19 cellular contexts compared by ENCODE assay signal in the genomic region with DNA sequence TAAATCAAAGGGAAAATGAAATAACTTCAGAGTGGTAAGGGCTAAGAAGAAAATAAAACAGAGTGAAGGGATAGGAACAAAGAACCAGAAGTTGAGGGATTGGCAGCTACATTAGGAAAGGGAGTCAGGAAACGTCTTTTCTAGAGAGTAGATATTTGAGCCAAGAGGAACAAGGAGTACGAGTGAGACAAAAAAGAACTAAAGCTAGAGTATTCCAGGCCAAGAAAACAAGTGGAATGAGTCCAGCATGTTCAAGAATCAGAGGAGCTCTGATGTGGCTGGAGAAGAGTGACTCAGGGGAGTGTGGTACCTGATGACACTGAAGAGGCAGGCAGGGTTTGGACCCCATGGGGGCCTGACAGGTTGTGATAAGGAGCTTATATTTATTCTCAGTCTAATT.
DNase-seq lines count a peak whose midpoint lies in the region; ATAC-seq, FAIRE-seq and TF ChIP-seq lines count a peak whose summit lies in the region.
"Had no signal": no experiment of that assay in that cellular context is flagged by ENCODE, and none has a peak within 500 bp of the region (broad histone marks: within the 10 kb centered on the region; RNA-seq: fewer than 3 reads in every experiment).

No MANE protein-coding gene starts in this region.

- no peak for FAIRE-seq in endothelial cell of umbilical vein (lab: Jason Lieb, UNC)
- FAIRE-seq: D721Med, GM12892, GM18507, HTR-8/SVneo had no signal

- H2AK5ac ChIP-seq in IMR-90 (ENCODE audit: low read depth, low read length) (no peak overlapping the region), mesendoderm (ENCODE audit: low read length) (no peak overlapping the region)

- H3K14ac ChIP-seq in IMR-90 (replicated peaks; ENCODE audit: low read depth, low read length) = no peak overlapping the region

- H4K5ac ChIP-seq in IMR-90 (ENCODE audit: low read depth, low read length) = no peak overlapping the region
- no peak overlapping the region for H4K5ac ChIP-seq in mesendoderm (ENCODE audit: low read length)

- H3K4me1 ChIP-seq in IMR-90 (ENCODE audit: control insufficient read depth, insufficient read depth, low read length) = no peaks in the 10 kb centered on the region
- H3K4me1 ChIP-seq in endothelial cell of umbilical vein (ENCODE audit: control insufficient read depth, extremely low read depth, insufficient read depth, low read length) = no peaks in the 10 kb centered on the region
- H3K4me1 ChIP-seq in thoracic aorta (ENCODE audit: control insufficient read depth in 1 of 2, low read depth in 2 of 2) = peaks cover 0 to 5% of the 10 kb centered on the region in 2 donors
- no peaks in the 10 kb centered on the region for H3K4me1 ChIP-seq in suprapubic skin
- no peaks in the 10 kb centered on the region for H3K4me1 ChIP-seq in mesendoderm (ENCODE audit: control insufficient read depth, low read depth, low read length)
- no peaks in the 10 kb centered on the region for H3K4me1 ChIP-seq in PC-9 (replicated peaks; ENCODE audit: insufficient read depth)
- H3K4me1 ChIP-seq: BLaER1 treated with 17β-estradiol and CSF1 and Interleukin-3, amounts not matched to agents 10 nM and 100 nM; Caco-2 had no signal

- 60% methylated on average over 2 of the region's 2 CpGs; no CpG with 5 or more reads in 1 of the 2 experiments for WGBS in IMR-90 (ENCODE audit: extremely low coverage in 2 of 2, insufficient read length in 1 of 2), 2 experiments
- 42% methylated on average over 2 of the region's 2 CpGs for WGBS in suprapubic skin
- no CpG with 5 or more reads among the region's 2 CpGs for WGBS in mesendoderm (ENCODE audit: extremely low coverage, insufficient coverage, low lambda C conversion rate)

- H3K4ac ChIP-seq in IMR-90 (ENCODE audit: low read depth, low read length) = no peak overlapping the region
- H3K4ac ChIP-seq in mesendoderm (ENCODE audit: low read depth, low read length) = no peak overlapping the region

- TF ChIP-seq POLR2A in IMR-90 (IDR thresholded peaks at IDR 0.05; ENCODE audit: low read depth, low read length) = no peak
- no peak for TF ChIP-seq POLR2A in endothelial cell of umbilical vein (IDR thresholded peaks at IDR 0.05; ENCODE audit: low read depth, low read length)
- TF ChIP-seq POLR2A in suprapubic skin (IDR thresholded peaks at IDR 0.05) = no peak

- H3K9ac ChIP-seq in IMR-90 (ENCODE audit: low read depth, low read length) = no peak overlapping the region
- no peak overlapping the region for H3K9ac ChIP-seq in endothelial cell of umbilical vein (replicated peaks; ENCODE audit: extremely low read depth, insufficient read depth, low read length)
- H3K9ac ChIP-seq in mesendoderm (ENCODE audit: low read length) = no peak overlapping the region
- H3K9ac ChIP-seq: BLaER1 treated with 17β-estradiol and CSF1 and Interleukin-3, amounts not matched to agents 10 nM and 100 nM had no signal

- in situ Hi-C loops in IMR-90 (cut with MboI; ENCODE audit: low sequenced_read_pairs) = no loop called here

- H3K23ac ChIP-seq in IMR-90 (ENCODE audit: low read depth, low read length) = no peak overlapping the region
- no peak overlapping the region for H3K23ac ChIP-seq in mesendoderm (ENCODE audit: low read length)

- H2BK20ac ChIP-seq in IMR-90 (ENCODE audit: low read depth, low read length) = no peak overlapping the region

- H2BK120ac ChIP-seq in IMR-90 (ENCODE audit: low read depth, low read length) = no peak overlapping the region
- no peak overlapping the region for H2BK120ac ChIP-seq in mesendoderm (ENCODE audit: low read depth, low read length)

- H2BK5ac ChIP-seq in IMR-90 (ENCODE audit: low read depth, low read length, poor library complexity, severe bottlenecking) = no peak overlapping the region
- no peak overlapping the region for H2BK5ac ChIP-seq in mesendoderm (ENCODE audit: low read length)

- DNase-seq in IMR-90 (no peak), endothelial cell of umbilical vein (ENCODE audit: low read depth, low spot score) (peak; percentile 34), medulla oblongata (ENCODE audit: extremely low spot score) (peak; percentile 64), thoracic aorta (ENCODE audit: low spot score) (no peak), suprapubic skin (ENCODE audit: low spot score in 2 of 2) (no peak), mesendoderm (no peak), NCI-H2227 treated with DMSO at 0.1 percent for 48 hours (lab: John Stamatoyannopoulos, UW) (no peak), PC-9 (no peak)
- DNase-seq: 8988T; Caco-2; CD8-positive, alpha-beta T cell; GDM1; H7 had no signal

- intact Hi-C loops in IMR-90 (cut with micrococcal nuclease) (no loop called here), endothelial cell of umbilical vein (cut with micrococcal nuclease) (no loop called here), PC-9 (cut with micrococcal nuclease; ENCODE audit: unreplicated experiment) (no loop called here)

- H3K27me3 ChIP-seq in IMR-90 (ENCODE audit: control insufficient read depth, insufficient read depth, low read length) (no peaks in the 10 kb centered on the region), endothelial cell of umbilical vein (ENCODE audit: control insufficient read depth in 2 of 2, insufficient read depth in 2 of 2, low read length in 2 of 2) (no peaks in the 10 kb centered on the region), thoracic aorta (replicated peaks; ENCODE audit: insufficient read depth) (no peaks in the 10 kb centered on the region), suprapubic skin (no peaks in the 10 kb centered on the region), mesendoderm (ENCODE audit: insufficient read depth, low read length, poor library complexity) (no peaks in the 10 kb centered on the region), PC-9 (ENCODE audit: insufficient read depth, low read depth) (no peaks in the 10 kb centered on the region)
- H3K27me3 ChIP-seq: BLaER1 treated with 17β-estradiol and CSF1 and Interleukin-3, amounts not matched to agents 10 nM and 100 nM had no signal

- H3K18ac ChIP-seq in IMR-90 (ENCODE audit: low read depth, low read length) (no peak overlapping the region), mesendoderm (ENCODE audit: low read length) (no peak overlapping the region)

- no peak for TF ChIP-seq RAD21 in IMR-90 (IDR thresholded peaks at IDR 0.05; ENCODE audit: low read length)

- TF ChIP-seq CTCF in IMR-90 (conservative IDR thresholded peaks at IDR 0.05; ENCODE audit: low read depth, low read length) (no peak), endothelial cell of umbilical vein (IDR thresholded peaks at IDR 0.05; ENCODE audit: extremely low read depth in 1 of 2, insufficient read depth in 1 of 2, low read depth in 1 of 2, low read length in 2 of 2) (no peak), thoracic aorta (IDR thresholded peaks at IDR 0.05) (no peak), suprapubic skin (IDR thresholded peaks at IDR 0.05) (no peak), PC-9 (conservative IDR thresholded peaks at IDR 0.05) (no peak)

- no peaks in the 10 kb centered on the region for H3K79me1 ChIP-seq in IMR-90 (ENCODE audit: low read depth in 1 of 2, low read length in 2 of 2)
- H3K79me1 ChIP-seq in mesendoderm (ENCODE audit: low read length) = no peaks in the 10 kb centered on the region

- H3K4me2 ChIP-seq in IMR-90 (ENCODE audit: low read depth, low read length) (no peak overlapping the region), endothelial cell of umbilical vein (ENCODE audit: insufficient read depth, low read length) (no peak overlapping the region), mesendoderm (ENCODE audit: low read length) (no peak overlapping the region), PC-9 (no peak overlapping the region)
- H3K4me2 ChIP-seq: BLaER1 treated with 17β-estradiol and CSF1 and Interleukin-3, amounts not matched to agents 10 nM and 100 nM; GM23338 had no signal

- BruUV-seq in IMR-90 (replicated peaks; lab: Mats Ljungman, UMichigan) (no TSS peak), endothelial cell of umbilical vein (replicated peaks; lab: Mats Ljungman, UMichigan) (no TSS peak), PC-9 (replicated peaks; lab: Mats Ljungman, UMichigan) (no TSS peak)

- H2BK15ac ChIP-seq in IMR-90 (ENCODE audit: low read depth, low read length) (no peak overlapping the region), mesendoderm (replicated peaks; ENCODE audit: low read depth) (no peak overlapping the region)

- H4K8ac ChIP-seq in IMR-90 (ENCODE audit: low read depth in 2 of 2, low read length in 2 of 2) = no peak overlapping the region
- H4K8ac ChIP-seq in mesendoderm (ENCODE audit: low read depth, low read length) = no peak overlapping the region

- H3K27ac ChIP-seq in IMR-90 (ENCODE audit: insufficient read depth, low read length) (no peak overlapping the region), endothelial cell of umbilical vein (ENCODE audit: insufficient read depth, low read depth, low read length) (no peak overlapping the region), thoracic aorta (peak overlapping the region in 1 of 2 donors; percentile 34), suprapubic skin (no peak overlapping the region), mesendoderm (ENCODE audit: low read depth, low read length) (no peak overlapping the region), PC-9 (no peak overlapping the region)
- H3K27ac ChIP-seq: BLaER1 treated with 17β-estradiol and CSF1 and Interleukin-3, amounts not matched to agents 10 nM and 100 nM had no signal

- H3K4me3 ChIP-seq in IMR-90 (ENCODE audit: insufficient read depth, low read depth, low read length) (no peak overlapping the region), endothelial cell of umbilical vein (replicated peaks in 1 of 3; ENCODE audit: insufficient read depth in 1 of 3, low read depth in 1 of 3, low read length in 3 of 3) (no peak overlapping the region), thoracic aorta (no peak overlapping the region), suprapubic skin (no peak overlapping the region), mesendoderm (ENCODE audit: low read length) (no peak overlapping the region), PC-9 (no peak overlapping the region)
- H3K4me3 ChIP-seq: BLaER1 treated with 17β-estradiol and CSF1 and Interleukin-3, amounts not matched to agents 10 nM and 100 nM; GM23338 had no signal

- no peaks in the 10 kb centered on the region for H3K36me3 ChIP-seq in IMR-90 (ENCODE audit: control insufficient read depth, insufficient read depth, low read length)
- peaks cover 2 to 6% of the 10 kb centered on the region in 2 experiments for H3K36me3 ChIP-seq in endothelial cell of umbilical vein (ENCODE audit: control insufficient read depth in 2 of 2, extremely low read depth in 1 of 2, insufficient read depth in 2 of 2, low read length in 2 of 2)
- H3K36me3 ChIP-seq in thoracic aorta = no peaks in the 10 kb centered on the region
- H3K36me3 ChIP-seq in suprapubic skin = peaks cover 30% of the 10 kb centered on the region
- no peaks in the 10 kb centered on the region for H3K36me3 ChIP-seq in mesendoderm (ENCODE audit: control insufficient read depth, insufficient read depth, low read length)
- H3K36me3 ChIP-seq in PC-9 (ENCODE audit: low read depth) = no peaks in the 10 kb centered on the region

- H3K79me2 ChIP-seq in endothelial cell of umbilical vein (ENCODE audit: control insufficient read depth, insufficient read depth, low read length) (no peaks in the 10 kb centered on the region), mesendoderm (ENCODE audit: control insufficient read depth, insufficient read depth, low read length) (no peaks in the 10 kb centered on the region), PC-9 (ENCODE audit: low read depth) (no peaks in the 10 kb centered on the region)

- H3K9me3 ChIP-seq in IMR-90 (ENCODE audit: control insufficient read depth, insufficient read depth, low read length) (no peaks in the 10 kb centered on the region), endothelial cell of umbilical vein (replicated peaks; ENCODE audit: control insufficient read depth, insufficient read depth, low read length) (no peaks in the 10 kb centered on the region), thoracic aorta (no peaks in the 10 kb centered on the region), suprapubic skin (no peaks in the 10 kb centered on the region), PC-9 (ENCODE audit: insufficient read depth, low read depth) (no peaks in the 10 kb centered on the region)
- H3K9me3 ChIP-seq: BLaER1 treated with 17β-estradiol and CSF1 and Interleukin-3, amounts not matched to agents 10 nM and 100 nM; Caco-2 had no signal

- H3K56ac ChIP-seq in IMR-90 (ENCODE audit: extremely low read depth, insufficient read depth, low read length) (0 out of 2 replicates have a peak overlapping the region, but pooled peaks have one; percentile 6), mesendoderm (ENCODE audit: low read length) (no peak overlapping the region)

- no peak overlapping the region for H2AFZ ChIP-seq in IMR-90 (replicated peaks; ENCODE audit: low read length, poor library complexity)
- no peak overlapping the region for H2AFZ ChIP-seq in endothelial cell of umbilical vein (ENCODE audit: low read depth, low read length)
- no peak overlapping the region for H2AFZ ChIP-seq in PC-9
- H2AFZ ChIP-seq: GM23338 had no signal

- dilution Hi-C loops in IMR-90 (cut with HindIII; ENCODE audit: low sequenced_read_pairs, unreplicated experiment) = no loop called here
- dilution Hi-C loops in endothelial cell of umbilical vein (cut with MboI; ENCODE audit: extremely low pct_ligation_motif_present, low sequenced_read_pairs) = no loop called here

- CTCF ChIA-PET in IMR-90 (lab: Yijun Ruan, JAX) = no interaction called here
- CTCF ChIA-PET in endothelial cell of umbilical vein (lab: Charles Lee) = interaction anchor here (1.2 to 2.4 kb wide), 3 partner anchors 10 to 23 kb away, joined by 4 to 11 read pairs (median 8); no protein-coding TSS in a partner anchor
- CTCF ChIA-PET in PC-9 (lab: Charles Lee) = no interaction called here

- no peak overlapping the region for H2AK9ac ChIP-seq in IMR-90 (replicated peaks; ENCODE audit: low read depth, low read length, poor library complexity)

- H3F3A ChIP-seq in PC-9 (ENCODE audit: insufficient read depth, low read depth) = no peaks in the 10 kb centered on the region

- no peaks in the 10 kb centered on the region for H4K20me1 ChIP-seq in IMR-90 (ENCODE audit: insufficient read depth, low read length)
- no peaks in the 10 kb centered on the region for H4K20me1 ChIP-seq in endothelial cell of umbilical vein (replicated peaks; ENCODE audit: control insufficient read depth, extremely low read depth, insufficient read depth, low read length)
- H4K20me1 ChIP-seq in PC-9 (ENCODE audit: insufficient read depth) = no peaks in the 10 kb centered on the region
- H4K20me1 ChIP-seq: BLaER1 treated with 17β-estradiol and CSF1 and Interleukin-3, amounts not matched to agents 10 nM and 100 nM had no signal

- no peak overlapping the region for H4K91ac ChIP-seq in IMR-90 (ENCODE audit: insufficient read depth, low read depth, low read length)

- H3K9me2 ChIP-seq in PC-9 (ENCODE audit: insufficient read depth) = no peaks in the 10 kb centered on the region

- no peak for TF ChIP-seq EP300 in suprapubic skin (IDR thresholded peaks at IDR 0.05)

- POLR2A ChIA-PET in IMR-90 (lab: Charles Lee; ENCODE audit: unreplicated experiment) = no interaction called here
- POLR2A ChIA-PET in endothelial cell of umbilical vein (lab: Charles Lee) = no interaction called here
- POLR2A ChIA-PET in PC-9 (lab: Charles Lee; ENCODE audit: unreplicated experiment) = no interaction called here

- H3K9me1 ChIP-seq in IMR-90 (ENCODE audit: insufficient read depth, low read length) (no peaks in the 10 kb centered on the region), endothelial cell of umbilical vein (replicated peaks; ENCODE audit: control insufficient read depth, extremely low read depth, insufficient read depth, low read length) (no peaks in the 10 kb centered on the region)

- ATAC-seq in IMR-90 (ENCODE audit: low read depth) (no peak), thoracic aorta (ENCODE audit: insufficient number of reproducible peaks, low FRiP score, low read depth) (peak; percentile 55)
- ATAC-seq: CD8-positive, alpha-beta T cell; GM23338 had no signal

Comparison
In these comparisons a context has a peak if more than half of its experiments do, and no peak if none do; other contexts are left out.
1. DNase-seq: peak in endothelial cell of umbilical vein (single experiment) and medulla oblongata (single experiment); none in IMR-90 (single experiment), thoracic aorta (single experiment), suprapubic skin (0 of 2), mesendoderm (single experiment), NCI-H2227 treated with DMSO at 0.1 percent for 48 hours (single experiment) and PC-9 (0 of 2).